ENCODE assay signal across 1 cellular context in the genomic region with DNA sequence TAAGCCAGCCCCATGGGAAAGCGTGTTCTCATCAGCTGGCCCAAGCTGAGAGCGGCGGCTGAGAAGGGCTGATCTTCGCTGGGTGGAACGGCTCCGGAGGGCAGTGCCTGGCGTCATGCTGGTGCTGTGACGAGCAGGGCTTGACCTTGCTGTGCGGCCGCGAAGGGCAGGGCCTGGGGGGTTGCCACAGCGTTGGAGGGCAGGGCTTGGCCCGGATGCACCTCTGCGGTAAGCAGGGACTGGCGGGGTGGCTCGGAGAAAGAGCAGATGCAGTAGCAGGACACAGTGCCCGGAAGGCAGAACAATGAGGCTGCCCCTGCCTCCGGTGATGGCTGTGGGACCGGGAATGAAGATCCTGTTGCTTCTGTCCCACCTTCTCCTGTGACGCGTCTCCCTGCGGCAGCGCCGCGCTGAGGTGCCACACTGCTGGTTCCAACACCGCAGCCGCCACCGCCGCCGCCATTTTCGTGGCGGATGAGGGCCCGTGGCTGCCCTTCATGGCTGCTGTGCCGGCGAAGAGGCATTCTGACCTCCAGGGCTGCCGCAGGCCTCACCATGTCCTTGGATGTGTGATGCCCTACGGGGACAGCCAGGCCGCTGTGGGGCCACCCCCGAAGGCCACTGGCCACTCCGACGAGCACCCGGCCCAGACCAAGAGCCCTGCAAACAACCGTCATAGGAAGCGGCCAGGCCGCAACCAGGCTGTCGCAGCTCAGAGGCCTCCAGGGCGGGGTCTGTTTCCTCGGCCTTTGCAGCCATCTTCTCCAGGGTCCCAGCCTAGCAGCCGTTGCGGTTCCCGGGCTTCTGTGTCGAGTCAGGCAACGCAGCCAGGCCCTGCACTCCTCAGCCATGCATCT.
TF ChIP-seq lines count a peak whose summit lies in the region.

No MANE protein-coding gene starts in this region.

TF ChIP-seq in GM23338, 12 proteins besides CTCF, POLR2A, EP300 and RAD21 (continued from another document):
- TF ChIP-seq, protein P1, sequence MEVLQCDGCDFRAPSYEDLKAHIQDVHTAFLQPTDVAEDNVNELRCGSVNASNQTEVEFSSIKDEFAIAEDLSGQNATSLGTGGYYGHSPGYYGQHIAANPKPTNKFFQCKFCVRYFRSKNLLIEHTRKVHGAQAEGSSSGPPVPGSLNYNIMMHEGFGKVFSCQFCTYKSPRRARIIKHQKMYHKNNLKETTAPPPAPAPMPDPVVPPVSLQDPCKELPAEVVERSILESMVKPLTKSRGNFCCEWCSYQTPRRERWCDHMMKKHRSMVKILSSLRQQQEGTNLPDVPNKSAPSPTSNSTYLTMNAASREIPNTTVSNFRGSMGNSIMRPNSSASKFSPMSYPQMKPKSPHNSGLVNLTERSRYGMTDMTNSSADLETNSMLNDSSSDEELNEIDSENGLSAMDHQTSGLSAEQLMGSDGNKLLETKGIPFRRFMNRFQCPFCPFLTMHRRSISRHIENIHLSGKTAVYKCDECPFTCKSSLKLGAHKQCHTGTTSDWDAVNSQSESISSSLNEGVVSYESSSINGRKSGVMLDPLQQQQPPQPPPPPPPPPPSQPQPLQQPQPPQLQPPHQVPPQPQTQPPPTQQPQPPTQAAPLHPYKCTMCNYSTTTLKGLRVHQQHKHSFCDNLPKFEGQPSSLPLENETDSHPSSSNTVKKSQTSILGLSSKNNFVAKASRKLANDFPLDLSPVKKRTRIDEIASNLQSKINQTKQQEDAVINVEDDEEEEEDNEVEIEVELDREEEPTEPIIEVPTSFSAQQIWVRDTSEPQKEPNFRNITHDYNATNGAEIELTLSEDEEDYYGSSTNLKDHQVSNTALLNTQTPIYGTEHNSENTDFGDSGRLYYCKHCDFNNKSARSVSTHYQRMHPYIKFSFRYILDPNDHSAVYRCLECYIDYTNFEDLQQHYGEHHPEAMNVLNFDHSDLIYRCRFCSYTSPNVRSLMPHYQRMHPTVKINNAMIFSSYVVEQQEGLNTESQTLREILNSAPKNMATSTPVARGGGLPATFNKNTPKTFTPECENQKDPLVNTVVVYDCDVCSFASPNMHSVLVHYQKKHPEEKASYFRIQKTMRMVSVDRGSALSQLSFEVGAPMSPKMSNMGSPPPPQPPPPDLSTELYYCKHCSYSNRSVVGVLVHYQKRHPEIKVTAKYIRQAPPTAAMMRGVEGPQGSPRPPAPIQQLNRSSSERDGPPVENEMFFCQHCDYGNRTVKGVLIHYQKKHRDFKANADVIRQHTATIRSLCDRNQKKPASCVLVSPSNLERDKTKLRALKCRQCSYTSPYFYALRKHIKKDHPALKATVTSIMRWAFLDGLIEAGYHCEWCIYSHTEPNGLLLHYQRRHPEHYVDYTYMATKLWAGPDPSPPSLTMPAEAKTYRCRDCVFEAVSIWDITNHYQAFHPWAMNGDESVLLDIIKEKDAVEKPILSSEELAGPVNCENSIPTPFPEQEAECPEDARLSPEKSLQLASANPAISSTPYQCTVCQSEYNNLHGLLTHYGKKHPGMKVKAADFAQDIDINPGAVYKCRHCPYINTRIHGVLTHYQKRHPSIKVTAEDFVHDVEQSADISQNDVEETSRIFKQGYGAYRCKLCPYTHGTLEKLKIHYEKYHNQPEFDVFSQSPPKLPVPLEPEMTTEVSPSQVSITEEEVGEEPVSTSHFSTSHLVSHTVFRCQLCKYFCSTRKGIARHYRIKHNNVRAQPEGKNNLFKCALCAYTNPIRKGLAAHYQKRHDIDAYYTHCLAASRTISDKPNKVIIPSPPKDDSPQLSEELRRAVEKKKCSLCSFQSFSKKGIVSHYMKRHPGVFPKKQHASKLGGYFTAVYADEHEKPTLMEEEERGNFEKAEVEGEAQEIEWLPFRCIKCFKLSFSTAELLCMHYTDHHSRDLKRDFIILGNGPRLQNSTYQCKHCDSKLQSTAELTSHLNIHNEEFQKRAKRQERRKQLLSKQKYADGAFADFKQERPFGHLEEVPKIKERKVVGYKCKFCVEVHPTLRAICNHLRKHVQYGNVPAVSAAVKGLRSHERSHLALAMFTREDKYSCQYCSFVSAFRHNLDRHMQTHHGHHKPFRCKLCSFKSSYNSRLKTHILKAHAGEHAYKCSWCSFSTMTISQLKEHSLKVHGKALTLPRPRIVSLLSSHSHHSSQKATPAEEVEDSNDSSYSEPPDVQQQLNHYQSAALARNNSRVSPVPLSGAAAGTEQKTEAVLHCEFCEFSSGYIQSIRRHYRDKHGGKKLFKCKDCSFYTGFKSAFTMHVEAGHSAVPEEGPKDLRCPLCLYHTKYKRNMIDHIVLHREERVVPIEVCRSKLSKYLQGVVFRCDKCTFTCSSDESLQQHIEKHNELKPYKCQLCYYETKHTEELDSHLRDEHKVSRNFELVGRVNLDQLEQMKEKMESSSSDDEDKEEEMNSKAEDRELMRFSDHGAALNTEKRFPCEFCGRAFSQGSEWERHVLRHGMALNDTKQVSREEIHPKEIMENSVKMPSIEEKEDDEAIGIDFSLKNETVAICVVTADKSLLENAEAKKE (CRISPR knock-in tag; IDR thresholded peaks at IDR 0.05): no peak
- TF ChIP-seq JUNB (IDR thresholded peaks at IDR 0.05; ENCODE audit: unreplicated experiment): no peak
- TF ChIP-seq EZH2phosphoT487 (IDR thresholded peaks at IDR 0.05; ENCODE audit: unreplicated experiment): no peak
- TF ChIP-seq ZNF331 (CRISPR knock-in tag; IDR thresholded peaks at IDR 0.05; ENCODE audit: low read depth): no peak
